ENCODE assay signal across 27 cellular contexts in the genomic region with DNA sequence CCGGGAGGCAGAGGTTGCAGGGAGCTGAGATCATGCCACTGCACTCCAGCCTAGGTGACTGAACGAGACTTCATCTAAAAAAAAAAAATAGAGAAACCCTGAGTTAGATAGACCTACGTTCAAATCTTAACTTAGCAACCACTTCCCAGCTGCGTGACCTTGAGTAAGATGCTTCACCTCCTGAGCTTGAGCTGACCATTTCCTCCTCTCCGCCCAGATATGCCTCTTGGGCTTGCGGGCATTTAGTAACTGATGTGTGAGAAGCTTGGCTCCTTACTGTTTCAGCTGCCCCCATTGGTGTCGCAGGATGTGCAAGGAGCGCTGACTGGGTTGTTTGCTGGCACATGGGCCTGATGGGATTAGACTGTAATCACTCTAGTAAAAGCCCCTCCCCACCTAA.
"Had no signal": no experiment of that assay in that cellular context is flagged by ENCODE, and none has a peak within 500 bp of the region (broad histone marks: within the 10 kb centered on the region; RNA-seq: fewer than 3 reads in every experiment).

No MANE protein-coding gene starts in this region.

- H3K4me3 Mint-ChIP-seq: activated CD8-positive, alpha-beta memory T cell treated with anti-CD3 and anti-CD28 coated beads, Interleukin-2, amount 10 ng/mL, durations not matched to agents 7 days and 5 days; activated naive CD4-positive, alpha-beta T cell treated with anti-CD3 and anti-CD28 coated beads, Interleukin-2, amount 50 U/mL, for 24 hours; activated T-cell treated with anti-CD3 and anti-CD28 coated beads, Interleukin-2, amount 50 U/mL, for 24 hours; activated T-helper 1 cell treated with anti-CD3 and anti-CD28 coated beads, Interleukin-12 subunit alpha, Interleukin-12 subunit beta, Interleukin-2, Interleukin-4 antibody, amounts not matched to agents 30 ng/mL and 10 ng/mL and 1 ng/mL, durations not matched to agents 14 hours and 24 hours and 36 hours; T-cell had no signal

- H3K4me3 ChIP-seq: ascending aorta, body of pancreas, coronary artery, MG63, Peyer's patch, SK-N-MC had no signal

- DNase-seq: activated CD4-positive, alpha-beta T cell treated with anti-CD3 and anti-CD28 coated beads for 4 hours; activated CD8-positive, alpha-beta memory T cell treated with anti-CD3 and anti-CD28 coated beads, Interleukin-2, amount 10 ng/mL, durations not matched to agents 7 days and 5 days; activated effector memory CD4-positive, alpha-beta T cell treated with Interleukin-2 at 50 U/mL for 16 hours; activated naive CD4-positive, alpha-beta T cell; activated T-cell treated with anti-CD3 and anti-CD28 coated beads, Interleukin-2, amount 50 U/mL, for 24 hours; amniotic stem cell; body of pancreas; central memory CD4-positive, alpha-beta T cell; MG63; NCI-H1105; NCI-H1436; NCI-H1694 treated with DMSO at 0.1 percent for 48 hours; NCI-H2029 treated with DMSO at 0.1 percent for 48 hours; NCI-H446; NCI-H524; NCI-H748 treated with DMSO at 0.1 percent for 48 hours; NK-92 treated with Interleukin-12 subunit alpha and Interleukin-12 subunit beta, amount 100 ng/mL, for 24 hours; OCI-M1; Peyer's patch; T-cell had no signal

- H3K9me3 ChIP-seq: ascending aorta, body of pancreas, MG63, Peyer's patch had no signal

- H3K36me3 Mint-ChIP-seq: T-cell had no signal

- H3K27ac ChIP-seq: body of pancreas, coronary artery, KMS-11, Peyer's patch, SK-N-MC had no signal

- H3K27ac Mint-ChIP-seq: activated CD8-positive, alpha-beta memory T cell treated with anti-CD3 and anti-CD28 coated beads, Interleukin-2, amount 10 ng/mL, durations not matched to agents 7 days and 5 days; activated naive CD4-positive, alpha-beta T cell treated with anti-CD3 and anti-CD28 coated beads, Interleukin-2, amount 50 U/mL, for 24 hours; activated T-cell treated with anti-CD3 and anti-CD28 coated beads, Interleukin-2, amount 50 U/mL, for 24 hours; activated T-helper 1 cell treated with anti-CD3 and anti-CD28 coated beads, Interleukin-12 subunit alpha, Interleukin-12 subunit beta, Interleukin-2, Interleukin-4 antibody, amounts not matched to agents 30 ng/mL and 10 ng/mL and 1 ng/mL, durations not matched to agents 14 hours and 24 hours and 36 hours; T-cell had no signal

- H3K27me3 Mint-ChIP-seq: activated naive CD4-positive, alpha-beta T cell treated with anti-CD3 and anti-CD28 coated beads, Interleukin-2, amount 50 U/mL, for 24 hours had no signal

- ATAC-seq: activated CD4-positive, CD25-positive, alpha-beta regulatory T cell treated with anti-CD3 and anti-CD28 coated beads, Interleukin-2, amount 50 U/mL, for 24 hours; activated CD8-positive, alpha-beta memory T cell treated with anti-CD3 and anti-CD28 coated beads, Interleukin-2, amount 10 ng/mL, durations not matched to agents 7 days and 5 days; body of pancreas had no signal

- H3K9me3 Mint-ChIP-seq: activated naive CD4-positive, alpha-beta T cell treated with anti-CD3 and anti-CD28 coated beads, Interleukin-2, amount 50 U/mL, for 24 hours; activated T-cell treated with anti-CD3 and anti-CD28 coated beads, Interleukin-2, amount 50 U/mL, for 24 hours; T-cell had no signal

- H3K27me3 ChIP-seq: ascending aorta, body of pancreas, MG63, Peyer's patch had no signal
